ENCODE assay signal across 1 cellular context in genomic region chr10:2964632-2965296, GRCh38.
TF ChIP-seq lines count a peak whose summit lies in the region.

No MANE protein-coding gene starts in this region.

TF ChIP-seq in WTC11, 78 proteins besides CTCF, POLR2A, EP300 and RAD21 (continued from another document):
- TF ChIP-seq, protein P1, sequence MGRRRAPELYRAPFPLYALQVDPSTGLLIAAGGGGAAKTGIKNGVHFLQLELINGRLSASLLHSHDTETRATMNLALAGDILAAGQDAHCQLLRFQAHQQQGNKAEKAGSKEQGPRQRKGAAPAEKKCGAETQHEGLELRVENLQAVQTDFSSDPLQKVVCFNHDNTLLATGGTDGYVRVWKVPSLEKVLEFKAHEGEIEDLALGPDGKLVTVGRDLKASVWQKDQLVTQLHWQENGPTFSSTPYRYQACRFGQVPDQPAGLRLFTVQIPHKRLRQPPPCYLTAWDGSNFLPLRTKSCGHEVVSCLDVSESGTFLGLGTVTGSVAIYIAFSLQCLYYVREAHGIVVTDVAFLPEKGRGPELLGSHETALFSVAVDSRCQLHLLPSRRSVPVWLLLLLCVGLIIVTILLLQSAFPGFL (CRISPR knock-in tag; IDR thresholded peaks at IDR 0.05; ENCODE audit: borderline replicate concordance): no peak
- TF ChIP-seq EMX1 (CRISPR knock-in tag; IDR thresholded peaks at IDR 0.05) (no peak), IRF2 (CRISPR knock-in tag; IDR thresholded peaks at IDR 0.05; ENCODE audit: borderline replicate concordance, low read depth) (no peak), ZNF512 (CRISPR knock-in tag; IDR thresholded peaks at IDR 0.05; ENCODE audit: borderline replicate concordance) (no peak), ZNF416 (CRISPR knock-in tag; IDR thresholded peaks at IDR 0.05) (no peak)
- TF ChIP-seq, protein P2, sequence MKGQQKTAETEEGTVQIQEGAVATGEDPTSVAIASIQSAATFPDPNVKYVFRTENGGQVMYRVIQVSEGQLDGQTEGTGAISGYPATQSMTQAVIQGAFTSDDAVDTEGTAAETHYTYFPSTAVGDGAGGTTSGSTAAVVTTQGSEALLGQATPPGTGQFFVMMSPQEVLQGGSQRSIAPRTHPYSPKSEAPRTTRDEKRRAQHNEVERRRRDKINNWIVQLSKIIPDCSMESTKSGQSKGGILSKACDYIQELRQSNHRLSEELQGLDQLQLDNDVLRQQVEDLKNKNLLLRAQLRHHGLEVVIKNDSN (CRISPR knock-in tag; IDR thresholded peaks at IDR 0.05): no peak
